In genomic region chr2:241882090-241882625, GRCh38 we compare ENCODE assay signal across 8 cellular contexts. TPM values are rescaled to one million over a fixed set of nuclear protein-coding genes. Genes with fewer than 3 reads are reported as not detected.
DNase-seq lines count a peak whose midpoint lies in the region; ATAC-seq and TF ChIP-seq lines count a peak whose summit lies in the region.

No MANE protein-coding gene starts in this region.

- intact Hi-C loops in uterus (cut with DNase I; ENCODE audit: low total_unique reads): no loop called here

- H2AFZ ChIP-seq in neuronal stem cell (ENCODE audit: low read length): peak overlapping the region; percentile 96

- H3K4me1 ChIP-seq in neuronal stem cell (ENCODE audit: control insufficient read depth in 2 of 2, insufficient read depth in 1 of 2, low read depth in 1 of 2, low read length in 2 of 2): peaks cover 2 to 12% of the 10 kb centered on the region in 2 donors
- H3K4me1 ChIP-seq in uterus: peaks cover 7 to 18% of the 10 kb centered on the region in 2 donors

- H2BK5ac ChIP-seq in neuronal stem cell (ENCODE audit: low read length): no peak overlapping the region

- TF ChIP-seq POLR2A in uterus (IDR thresholded peaks at IDR 0.05): peak in 1 of 2 donors; percentile 12

- no peak for TF ChIP-seq CTCF in epithelial cell of proximal tubule (conservative IDR thresholded peaks at IDR 0.05; ENCODE audit: low read depth, low read length)
- peak in 2 of 4 experiments; percentile 3 to 6 for TF ChIP-seq CTCF in uterus (IDR thresholded peaks at IDR 0.05)

- H3K23ac ChIP-seq in neuronal stem cell (ENCODE audit: low read depth, low read length, poor library complexity): peak overlapping the region; percentile 69

- H2BK15ac ChIP-seq in neuronal stem cell (ENCODE audit: low read length): peak overlapping the region; percentile 69

- H2BK12ac ChIP-seq in neuronal stem cell (ENCODE audit: low read length): no peak overlapping the region

- H2BK120ac ChIP-seq in neuronal stem cell (ENCODE audit: low read depth, low read length): no peak overlapping the region

- peak overlapping the region; percentile 48 for H3K4me2 ChIP-seq in neuronal stem cell (ENCODE audit: insufficient read depth, low read length, poor library complexity, severe bottlenecking)

- no peaks in the 10 kb centered on the region for H3K79me1 ChIP-seq in neuronal stem cell (ENCODE audit: low read depth, low read length)

- H3K4me3 ChIP-seq in epithelial cell of proximal tubule (ENCODE audit: low read depth, low read length) (peak overlapping the region; percentile 59), neuronal stem cell (ENCODE audit: low read length in 2 of 2) (peak overlapping the region in 1 of 2 donors; percentile 64), uterus (peak overlapping the region; percentile 13 to 62)

- no peak overlapping the region for H4K91ac ChIP-seq in neuronal stem cell (ENCODE audit: low read depth, low read length, poor library complexity)

- H3K36me3 ChIP-seq in neuronal stem cell (replicated peaks in 1 of 2; ENCODE audit: control insufficient read depth in 2 of 2, insufficient read depth in 2 of 2, low read length in 2 of 2) (no peaks in the 10 kb centered on the region), uterus (no peaks in the 10 kb centered on the region)

- H3K18ac ChIP-seq in neuronal stem cell (ENCODE audit: low read length): peak overlapping the region; percentile 50

- H3K9me3 ChIP-seq in neuronal stem cell (replicated peaks in 1 of 2; ENCODE audit: control insufficient read depth in 2 of 2, insufficient read depth in 1 of 2, low read depth in 1 of 2, low read length in 2 of 2) (no peaks in the 10 kb centered on the region), uterus (no peaks in the 10 kb centered on the region)

- H3K9ac ChIP-seq in neuronal stem cell (ENCODE audit: low read depth, low read length, poor library complexity): peak overlapping the region; percentile 47

- H4K8ac ChIP-seq in neuronal stem cell (ENCODE audit: low read depth, low read length): no peak overlapping the region

- peak overlapping the region; percentile 87 for H2AK5ac ChIP-seq in neuronal stem cell (ENCODE audit: low read depth, low read length)

- ATAC-seq in GM19463 (IDR thresholded peaks at IDR 0.05; ENCODE audit: unreplicated experiment) (peak; percentile 61), HG03571 (IDR thresholded peaks at IDR 0.05; ENCODE audit: unreplicated experiment) (peak; percentile 54)

- H3K27me3 ChIP-seq in neuronal stem cell (ENCODE audit: control insufficient read depth in 3 of 3, insufficient read depth in 3 of 3, low read depth in 1 of 3, low read length in 3 of 3) (peaks cover 0 to 5% (median 0%) of the 10 kb centered on the region in 3 experiments), uterus (no peaks in the 10 kb centered on the region)

- no peak overlapping the region for H3K4ac ChIP-seq in neuronal stem cell (ENCODE audit: low read length)

- no peak overlapping the region for H3K14ac ChIP-seq in neuronal stem cell (ENCODE audit: low read length)

- no CpG with 5 or more reads among the region's 23 CpGs for WGBS in neuronal stem cell (ENCODE audit: extremely low coverage in 2 of 2, insufficient read length in 2 of 2, insufficient replicate concordance in 1 of 2), 2 donors

- H3K27ac ChIP-seq in neuronal stem cell (replicated peaks; ENCODE audit: low read length) (no peak overlapping the region), uterus (peak overlapping the region; percentile 49 to 91)

- DNase-seq in ELR (ENCODE audit: low read depth) (peak; percentile 33), epithelial cell of proximal tubule (ENCODE audit: low read depth) (no peak), neuronal stem cell (ENCODE audit: low spot score) (no peak), uterus (peak; percentile 72), NK-92 (lab: John Stamatoyannopoulos, UW; ENCODE audit: unreplicated experiment) (no peak)
- peak; percentile 60 to 76 for DNase-seq in activated CD4-positive, alpha-beta T cell treated with anti-CD3 and anti-CD28 coated beads for 4 hours

RNA-seq across cellular contexts. Expression of gene RTP5, which starts 12.6 kb away (rescaled TPM):
- total RNA-seq in epithelial cell of proximal tubule: not detected in 2 replicates
- not detected for polyA plus RNA-seq in neuronal stem cell (2013, experiment 1 of 2)
- not detected for polyA plus RNA-seq in neuronal stem cell (2013, experiment 2 of 2)
- total RNA-seq in uterus: under 1 TPM in 1 of 4 donors, not detected in 3; 0.15 TPM

RNA-seq across cellular contexts. Expression of gene PDCD1, which starts 23.5 kb away (rescaled TPM):
- total RNA-seq in epithelial cell of proximal tubule (0.29 and 0.92 TPM in 2 replicates), uterus (under 1 TPM in 1 of 4 donors, not detected in 3; 0.21 TPM)
- not detected for polyA plus RNA-seq in neuronal stem cell (2013, experiment 1 of 2)
- polyA plus RNA-seq in neuronal stem cell (2013, experiment 2 of 2): not detected

Comparison
In these comparisons a context has a peak if more than half of its experiments do, and no peak if none do; other contexts are left out.
1. DNase-seq: peak in ELR (single experiment), activated CD4-positive, alpha-beta T cell treated with anti-CD3 and anti-CD28 coated beads for 4 hours (2 of 2) and uterus (2 of 2); none in epithelial cell of proximal tubule (single experiment), neuronal stem cell (single experiment) and NK-92 (single experiment).